8 cellular contexts compared by ENCODE assay signal in genomic region chr13:42990147-42990990, GRCh38. TPM values are rescaled to one million over a fixed set of nuclear protein-coding genes. Genes with fewer than 3 reads are reported as not detected.
DNase-seq lines count a peak whose midpoint lies in the region; ATAC-seq and TF ChIP-seq lines count a peak whose summit lies in the region.

No MANE protein-coding gene starts in this region.

- H3K36me3 Mint-ChIP-seq in central memory CD8-positive, alpha-beta T cell (ENCODE audit: insufficient read depth): peaks cover 13% of the 10 kb centered on the region
- H3K36me3 Mint-ChIP-seq in neural crest cell (ENCODE audit: low read depth): no peaks in the 10 kb centered on the region

- no peak overlapping the region for H3K27ac ChIP-seq in neuronal stem cell (replicated peaks; ENCODE audit: low read length)

- TF ChIP-seq CTCF in neural crest cell (conservative IDR thresholded peaks at IDR 0.05): no peak

- no peak overlapping the region for H3K14ac ChIP-seq in neuronal stem cell (ENCODE audit: low read length)

- H3K18ac ChIP-seq in neuronal stem cell (ENCODE audit: low read length): no peak overlapping the region

- no peak overlapping the region for H3K4ac ChIP-seq in neuronal stem cell (ENCODE audit: low read length)

- peak overlapping the region; percentile 97 for H3K27ac Mint-ChIP-seq in central memory CD8-positive, alpha-beta T cell (ENCODE audit: low read depth)
- H3K27ac Mint-ChIP-seq in neural crest cell (ENCODE audit: unreplicated experiment): no peak overlapping the region

- no peak overlapping the region for H2BK5ac ChIP-seq in neuronal stem cell (ENCODE audit: low read length)

- intact Hi-C loops in left colon (cut with DNase I, micrococcal nuclease): no loop called here

- no peaks in the 10 kb centered on the region for H3K27me3 Mint-ChIP-seq in central memory CD8-positive, alpha-beta T cell
- H3K27me3 Mint-ChIP-seq in neural crest cell (ENCODE audit: low read depth): peaks cover 35% of the 10 kb centered on the region

- WGBS in neuronal stem cell (ENCODE audit: extremely low coverage in 2 of 2, insufficient read length in 2 of 2, insufficient replicate concordance in 1 of 2), 2 donors: no CpG with 5 or more reads among the region's 9 CpGs

- ATAC-seq in central memory CD8-positive, alpha-beta T cell (replicated peaks; ENCODE audit: extremely low read depth, poor library complexity, severe bottlenecking): peak; percentile 8
- ATAC-seq in left colon: no peak

- peaks cover 0 to 25% (median 9%) of the 10 kb centered on the region in 3 experiments for H3K27me3 ChIP-seq in neuronal stem cell (ENCODE audit: control insufficient read depth in 3 of 3, insufficient read depth in 3 of 3, low read depth in 1 of 3, low read length in 3 of 3)

- no peak overlapping the region for H4K91ac ChIP-seq in neuronal stem cell (ENCODE audit: low read depth, low read length, poor library complexity)

- peaks cover 42% of the 10 kb centered on the region for H3K4me1 Mint-ChIP-seq in central memory CD8-positive, alpha-beta T cell
- peaks cover 17% of the 10 kb centered on the region for H3K4me1 Mint-ChIP-seq in neural crest cell

- H3K9me3 Mint-ChIP-seq in central memory CD8-positive, alpha-beta T cell: no peaks in the 10 kb centered on the region
- no peaks in the 10 kb centered on the region for H3K9me3 Mint-ChIP-seq in neural crest cell

- no peak overlapping the region for H2AFZ ChIP-seq in neuronal stem cell (ENCODE audit: low read length)

- no peaks in the 10 kb centered on the region for H3K79me1 ChIP-seq in neuronal stem cell (ENCODE audit: low read depth, low read length)

- H3K4me3 Mint-ChIP-seq in central memory CD8-positive, alpha-beta T cell: peak overlapping the region; percentile 93
- H3K4me3 Mint-ChIP-seq in neural crest cell: peak overlapping the region; percentile 50

- H3K4me1 ChIP-seq in neuronal stem cell (ENCODE audit: control insufficient read depth in 2 of 2, insufficient read depth in 1 of 2, low read depth in 1 of 2, low read length in 2 of 2): peaks cover 0 to 1% of the 10 kb centered on the region in 2 donors

- DNase-seq in DMS79 (lab: John Stamatoyannopoulos, UW): peak; percentile 25
- peak; percentile 94 for DNase-seq in NCI-H1105 treated with DMSO at 0.1 percent for 48 hours (lab: John Stamatoyannopoulos, UW)
- no peak for DNase-seq in central memory CD8-positive, alpha-beta T cell (ENCODE audit: low spot score in 2 of 2)
- no peak for DNase-seq in neural crest cell (ENCODE audit: low read depth, low spot score)
- DNase-seq in NOMO-1 (lab: John Stamatoyannopoulos, UW; ENCODE audit: unreplicated experiment in 2 of 2): no peak
- DNase-seq in neuronal stem cell (ENCODE audit: low spot score): no peak
- no peak for DNase-seq in NK-92 (lab: John Stamatoyannopoulos, UW; ENCODE audit: unreplicated experiment)
- no peak for DNase-seq in left colon

- no peak overlapping the region for H2AK5ac ChIP-seq in neuronal stem cell (ENCODE audit: low read depth, low read length)

- H4K8ac ChIP-seq in neuronal stem cell (ENCODE audit: low read depth, low read length): no peak overlapping the region

- no peaks in the 10 kb centered on the region for H3K36me3 ChIP-seq in neuronal stem cell (replicated peaks in 1 of 2; ENCODE audit: control insufficient read depth in 2 of 2, insufficient read depth in 2 of 2, low read length in 2 of 2)

- H3K23ac ChIP-seq in neuronal stem cell (ENCODE audit: low read depth, low read length, poor library complexity): no peak overlapping the region

- H3K4me3 ChIP-seq in neuronal stem cell (ENCODE audit: low read length in 2 of 2): no peak overlapping the region

- no peak overlapping the region for H2BK12ac ChIP-seq in neuronal stem cell (ENCODE audit: low read length)

- no peak overlapping the region for H2BK15ac ChIP-seq in neuronal stem cell (ENCODE audit: low read length)

- no peak overlapping the region for H2BK120ac ChIP-seq in neuronal stem cell (ENCODE audit: low read depth, low read length)

- H3K9ac ChIP-seq in neuronal stem cell (ENCODE audit: low read depth, low read length, poor library complexity): no peak overlapping the region

- no peak overlapping the region for H3K4me2 ChIP-seq in neuronal stem cell (ENCODE audit: insufficient read depth, low read length, poor library complexity, severe bottlenecking)

- H3K9me3 ChIP-seq in neuronal stem cell (replicated peaks in 1 of 2; ENCODE audit: control insufficient read depth in 2 of 2, insufficient read depth in 1 of 2, low read depth in 1 of 2, low read length in 2 of 2): no peaks in the 10 kb centered on the region

RNA-seq across cellular contexts. Expression of gene EPSTI1, which starts 1.7 kb away (rescaled TPM):
- total RNA-seq in neural crest cell (not detected in 2 replicates), left colon (10 to 100 TPM in 1 of 2 donors, 1 to 10 TPM in 1; 9.4 to 24.2 TPM)
- 0.18 TPM for polyA plus RNA-seq in neuronal stem cell (2013, experiment 1 of 2)
- 0.30 TPM for polyA plus RNA-seq in neuronal stem cell (2013, experiment 2 of 2)

RNA-seq across cellular contexts. Expression of gene DNAJC15, which starts 33.0 kb away (rescaled TPM):
- 14.7 and 16.6 TPM in 2 replicates for total RNA-seq in neural crest cell
- polyA plus RNA-seq in neuronal stem cell (2013, experiment 1 of 2): 2.3 TPM
- polyA plus RNA-seq in neuronal stem cell (2013, experiment 2 of 2): 2.9 TPM
- total RNA-seq in left colon: 10 to 100 TPM; 22.8 to 29.2 TPM

Comparison
In these comparisons a context has a peak if more than half of its experiments do, and no peak if none do; other contexts are left out.
1. DNase-seq: peak in DMS79 (single experiment) and NCI-H1105 treated with DMSO at 0.1 percent for 48 hours (single experiment); none in central memory CD8-positive, alpha-beta T cell (0 of 2), neural crest cell (single experiment), NOMO-1 (0 of 2), neuronal stem cell (single experiment), NK-92 (single experiment) and left colon (0 of 2).